1 cellular context compared by ENCODE assay signal in genomic region chrX:118495958-118496762, GRCh38.
TF ChIP-seq lines count a peak whose summit lies in the region.

No MANE protein-coding gene starts in this region.

TF ChIP-seq in H1, 55 proteins besides CTCF, POLR2A, EP300 and RAD21 (continued from another document):
- TF ChIP-seq RNF2 (IDR thresholded peaks at IDR 0.05; ENCODE audit: borderline replicate concordance, low read depth, low read length, missing control alignments, poor library complexity, severe bottlenecking) = no peak
- no peak for TF ChIP-seq ATF2 (IDR thresholded peaks at IDR 0.05; ENCODE audit: low read length)
- TF ChIP-seq USF2 (IDR thresholded peaks at IDR 0.05; ENCODE audit: low read length) = no peak
- 0 out of 2 replicates have a peak, but pooled peaks have one; percentile 12 for TF ChIP-seq PHF8 (conservative IDR thresholded peaks at IDR 0.05; ENCODE audit: low read depth, low read length)
- no peak for TF ChIP-seq GABPA (IDR thresholded peaks at IDR 0.05; ENCODE audit: borderline replicate concordance, insufficient read depth, low read length)
- no peak for TF ChIP-seq SUZ12 (IDR thresholded peaks at IDR 0.05; ENCODE audit: low read length)
- TF ChIP-seq CREB1 (IDR thresholded peaks at IDR 0.05) = no peak
- TF ChIP-seq JUND (IDR thresholded peaks at IDR 0.05; ENCODE audit: low read length) = no peak
- TF ChIP-seq TAF1 (IDR thresholded peaks at IDR 0.05; ENCODE audit: low read depth, low read length) = peak; percentile 18; the same call in 1 of the 2 replicates
- no peak for TF ChIP-seq FOSL1 (IDR thresholded peaks at IDR 0.05; ENCODE audit: insufficient read depth, low read depth, low read length)
- TF ChIP-seq GTF2F1 (IDR thresholded peaks at IDR 0.05; ENCODE audit: borderline replicate concordance, low read depth, low read length) = no peak
- TF ChIP-seq ASH2L (IDR thresholded peaks at IDR 0.05; ENCODE audit: low read length) = peak; percentile 37
- no peak for TF ChIP-seq POLR2AphosphoS5 (IDR thresholded peaks at IDR 0.05; ENCODE audit: low read depth, low read length)
- TF ChIP-seq SIX5 (IDR thresholded peaks at IDR 0.05; ENCODE audit: low read depth, low read length) = no peak
- TF ChIP-seq MAX (IDR thresholded peaks at IDR 0.05) = no peak
- TF ChIP-seq SIRT6 (IDR thresholded peaks at IDR 0.05; ENCODE audit: low read length) = no peak
- TF ChIP-seq CEBPB (IDR thresholded peaks at IDR 0.05; ENCODE audit: low read depth, low read length) = no peak
- TF ChIP-seq RBBP5 (IDR thresholded peaks at IDR 0.05; ENCODE audit: borderline replicate concordance, low read depth, low read length) = peak; percentile 72; the same call in 1 of the 2 replicates
- TF ChIP-seq KDM5A (IDR thresholded peaks at IDR 0.05; ENCODE audit: low read length) = no peak
